In the genomic region with DNA sequence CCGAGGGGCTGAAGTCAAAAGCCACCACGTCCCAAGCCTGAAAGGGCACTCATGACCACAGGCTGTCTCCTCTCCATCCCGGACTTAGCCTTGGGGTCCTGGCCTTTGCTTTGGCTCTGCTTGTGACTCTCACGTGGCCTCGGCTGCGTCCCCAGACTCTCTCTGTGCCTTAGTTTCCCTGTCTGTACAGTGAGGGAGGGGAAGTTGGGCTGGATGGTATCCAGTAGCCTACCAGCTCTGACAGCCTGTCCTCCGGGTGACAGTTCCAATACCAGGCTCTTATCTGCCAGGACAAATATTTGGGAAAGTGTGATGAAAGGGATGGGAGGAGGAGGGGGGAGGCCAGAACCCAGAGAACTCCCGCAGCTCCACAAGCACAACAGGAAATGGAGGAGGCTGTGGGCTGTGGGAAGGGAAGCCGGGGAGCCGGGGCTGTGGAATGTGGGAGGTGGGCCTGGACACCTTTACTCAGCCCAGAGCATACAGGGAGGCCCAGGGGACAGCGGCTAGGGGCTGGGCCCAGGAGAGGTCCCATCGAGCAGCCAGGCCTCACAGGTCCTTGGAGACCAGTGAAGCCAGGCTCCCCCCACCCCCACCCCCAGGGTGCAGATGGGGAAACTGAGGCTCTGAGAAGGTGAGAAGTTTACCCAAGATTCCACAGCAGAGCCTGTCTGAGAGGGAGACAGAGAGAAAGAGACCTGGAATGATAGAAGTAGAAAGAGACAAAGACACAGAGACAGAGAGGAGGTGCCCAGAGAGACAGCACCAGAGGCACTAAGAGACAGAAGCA, we compare ENCODE assay signal across 14 cellular contexts. TPM values are rescaled to one million over a fixed set of nuclear protein-coding genes. Genes with fewer than 3 reads are reported as not detected.
A peak's percentile ranks its signal among the peaks of the same experiment; 100 is the strongest.
DNase-seq lines count a peak whose midpoint lies in the region; ATAC-seq, FAIRE-seq and TF ChIP-seq lines count a peak whose summit lies in the region.
"Had no signal": no experiment of that assay in that cellular context is flagged by ENCODE, and none has a peak within 500 bp of the region (broad histone marks: within the 10 kb centered on the region; RNA-seq: fewer than 3 reads in every experiment).

No MANE protein-coding gene starts in this region.

- H3K36me3 ChIP-seq in astrocyte (ENCODE audit: insufficient read depth, low read length) (peaks cover 12% of the 10 kb centered on the region), skeletal muscle satellite cell (ENCODE audit: insufficient read depth, low read length) (peaks cover 6% of the 10 kb centered on the region), body of pancreas (replicated peaks in 1 of 2; ENCODE audit: insufficient read depth in 1 of 2, low read depth in 2 of 2) (no peaks in the 10 kb centered on the region)

- peaks cover 70% of the 10 kb centered on the region for H3K4me1 ChIP-seq in astrocyte (ENCODE audit: insufficient read depth, low read length)
- H3K4me1 ChIP-seq in skeletal muscle satellite cell (ENCODE audit: control insufficient read depth, insufficient read depth, low read length) = peaks cover 54% of the 10 kb centered on the region
- peaks cover 25% of the 10 kb centered on the region for H3K4me1 ChIP-seq in body of pancreas

- H3K4me2 ChIP-seq in astrocyte (ENCODE audit: low read length) (peak overlapping the region; percentile 82), skeletal muscle satellite cell (ENCODE audit: low read length) (peak overlapping the region; percentile 72)

- H3K27ac Mint-ChIP-seq in astrocyte (ENCODE audit: unreplicated experiment) (peak overlapping the region; percentile 97), immature natural killer cell (peak overlapping the region in 4 of 6 donors; percentile 24 to 60 (median 38))
- no peak overlapping the region for H3K27ac Mint-ChIP-seq in activated naive CD4-positive, alpha-beta T cell treated with anti-CD3 and anti-CD28 coated beads, Interleukin-2, amount 50 U/mL, for 72 hours

- H2AFZ ChIP-seq in astrocyte (ENCODE audit: low read depth, low read length) = no peak overlapping the region

- H4K20me1 ChIP-seq in astrocyte (ENCODE audit: insufficient read depth, low read length) = no peaks in the 10 kb centered on the region

- peak overlapping the region; percentile 66 for H3K4me3 Mint-ChIP-seq in astrocyte (ENCODE audit: unreplicated experiment)
- no peak overlapping the region for H3K4me3 Mint-ChIP-seq in immature natural killer cell

- DNase-seq in ELR (ENCODE audit: low read depth) (peak; percentile 55), astrocyte (ENCODE audit: low read depth) (peak; percentile 69), immature natural killer cell (no peak), body of pancreas (no peak)
- no peak for DNase-seq in activated naive CD4-positive, alpha-beta T cell treated with anti-CD3 and anti-CD28 coated beads, Interleukin-2, amount 50 U/mL, for 72 hours (ENCODE audit: low spot score in 2 of 2)
- DNase-seq in activated CD4-positive, alpha-beta T cell treated with anti-CD3 and anti-CD28 coated beads, Interleukin-2, amount 50 U/mL, for 1 hour = no peak
- DNase-seq: activated CD4-positive, alpha-beta T cell treated with anti-CD3 and anti-CD28 coated beads, Interleukin-2, amount 50 U/mL, for 48 hours; MM.1S; stimulated activated CD4-positive, alpha-beta T cell treated with anti-CD3 and anti-CD28 coated beads, Interleukin-2, amount 100 ng/mL, for 48 hours had no signal

- H3K36me3 Mint-ChIP-seq in astrocyte (ENCODE audit: low read depth, unreplicated experiment) (peaks cover 16% of the 10 kb centered on the region), immature natural killer cell (peaks cover 0 to 9% (median 4%) of the 10 kb centered on the region in 3 donors)
- no peaks in the 10 kb centered on the region for H3K36me3 Mint-ChIP-seq in activated naive CD4-positive, alpha-beta T cell treated with anti-CD3 and anti-CD28 coated beads, Interleukin-2, amount 50 U/mL, for 72 hours

- H3K4me1 Mint-ChIP-seq in astrocyte (ENCODE audit: low read depth, unreplicated experiment) (peaks cover 52% of the 10 kb centered on the region), immature natural killer cell (peaks cover 0 to 5% of the 10 kb centered on the region in 2 donors)

- H3K9me3 ChIP-seq in astrocyte (ENCODE audit: insufficient read depth, low read depth, low read length) (no peaks in the 10 kb centered on the region), skeletal muscle satellite cell (replicated peaks; ENCODE audit: low read length) (no peaks in the 10 kb centered on the region), body of pancreas (no peaks in the 10 kb centered on the region)

- TF ChIP-seq CTCF in astrocyte (IDR thresholded peaks at IDR 0.05; ENCODE audit: insufficient read depth, low read depth, low read length) (no peak), body of pancreas (IDR thresholded peaks at IDR 0.05) (no peak)

- FAIRE-seq in astrocyte (lab: Jason Lieb, UNC) = no peak
- FAIRE-seq: D721Med had no signal

- H3K4me3 ChIP-seq in astrocyte (ENCODE audit: insufficient read depth, low read depth, low read length) (no peak overlapping the region), skeletal muscle satellite cell (ENCODE audit: low read length) (no peak overlapping the region), body of pancreas (no peak overlapping the region)

- H3K27me3 Mint-ChIP-seq in astrocyte (ENCODE audit: low read depth, unreplicated experiment) = no peaks in the 10 kb centered on the region
- peaks cover 0 to 2% (median 0%) of the 10 kb centered on the region in 3 donors for H3K27me3 Mint-ChIP-seq in immature natural killer cell (ENCODE audit: low read depth in 3 of 3)

- peaks cover 44% of the 10 kb centered on the region for H3K79me2 ChIP-seq in astrocyte (ENCODE audit: insufficient read depth, low read length)

- H3K9me3 Mint-ChIP-seq in astrocyte (ENCODE audit: unreplicated experiment) (no peaks in the 10 kb centered on the region), immature natural killer cell (no peaks in the 10 kb centered on the region)
- H3K9me3 Mint-ChIP-seq in activated naive CD4-positive, alpha-beta T cell treated with anti-CD3 and anti-CD28 coated beads, Interleukin-2, amount 50 U/mL, for 72 hours = no peaks in the 10 kb centered on the region

- H3K9ac ChIP-seq in astrocyte (ENCODE audit: low read length) (peak overlapping the region; percentile 90), skeletal muscle satellite cell (ENCODE audit: low read depth, low read length) (peak overlapping the region; percentile 63)

- no peak for ATAC-seq in activated naive CD4-positive, alpha-beta T cell treated with anti-CD3 and anti-CD28 coated beads, Interleukin-2, amount 50 U/mL, for 72 hours
- no peak for ATAC-seq in body of pancreas
- ATAC-seq in GM21619 (IDR thresholded peaks at IDR 0.05; ENCODE audit: unreplicated experiment) = no peak

- no peak for TF ChIP-seq POLR2A in body of pancreas (IDR thresholded peaks at IDR 0.05)

- intact Hi-C loops in body of pancreas (cut with DNase I) = no loop called here

- 41 to 57% methylated on average over 10 to 12 of the region's 12 CpGs for WGBS in body of pancreas, 2 donors

- H3K27ac ChIP-seq in astrocyte (ENCODE audit: low read depth, low read length) (peak overlapping the region; percentile 99), body of pancreas (peak overlapping the region in 2 of 4 donors; percentile 18 to 39)

- H3K27me3 ChIP-seq in astrocyte (ENCODE audit: insufficient read depth, low read length) (no peaks in the 10 kb centered on the region), skeletal muscle satellite cell (ENCODE audit: control insufficient read depth, insufficient read depth, low read length) (no peaks in the 10 kb centered on the region), body of pancreas (no peaks in the 10 kb centered on the region)

RNA-seq across cellular contexts. Expression of gene PDGFRB, which starts 18.3 kb away (rescaled TPM):
- 78.8 and 96.6 TPM in 2 replicates for total RNA-seq in astrocyte
- polyA plus RNA-seq in immature natural killer cell = 10 to 100 TPM in 1 of 3 donors, 1 to 10 TPM in 2; 6.4 to 18.9 (median 7.1) TPM
- total RNA-seq in skeletal muscle satellite cell (2012; rRNA removed) = 70.7 and 117 TPM in 2 replicates
- total RNA-seq in activated naive CD4-positive, alpha-beta T cell treated with anti-CD3 and anti-CD28 coated beads, Interleukin-2, amount 50 U/mL, for 72 hours = under 1 TPM; 0.64 to 0.89 TPM
- 10 to 100 TPM; 24.1 to 34.2 TPM for total RNA-seq in body of pancreas

RNA-seq across cellular contexts. Expression of gene CDX1, which starts 29.2 kb away (rescaled TPM):
- total RNA-seq in astrocyte = 0.50 TPM in 1 of 2 replicates, not detected in the other
- polyA plus RNA-seq in immature natural killer cell = not detected
- total RNA-seq in skeletal muscle satellite cell (2012; rRNA removed) = not detected in 2 replicates
- total RNA-seq in activated naive CD4-positive, alpha-beta T cell treated with anti-CD3 and anti-CD28 coated beads, Interleukin-2, amount 50 U/mL, for 72 hours = not detected
- total RNA-seq in body of pancreas = not detected
- total RNA-seq: cerebellum had no signal

RNA-seq across cellular contexts. Expression of gene CSF1R, which starts 51.0 kb away (rescaled TPM):
- total RNA-seq in astrocyte = 1.4 and 1.6 TPM in 2 replicates
- polyA plus RNA-seq in immature natural killer cell = 10 to 100 TPM in 1 of 3 donors, 1 to 10 TPM in 1, under 1 TPM in 1; 0.82 to 10.4 (median 2.5) TPM
- total RNA-seq in skeletal muscle satellite cell (2012; rRNA removed) = 0.22 TPM in 1 of 2 replicates, not detected in the other
- 1 to 10 TPM in 1 of 2 donors, not detected in 1; 5.2 TPM for total RNA-seq in activated naive CD4-positive, alpha-beta T cell treated with anti-CD3 and anti-CD28 coated beads, Interleukin-2, amount 50 U/mL, for 72 hours
- total RNA-seq in body of pancreas = 10 to 100 TPM in 1 of 2 donors, 1 to 10 TPM in 1; 5.3 to 13.5 TPM

RNA-seq across cellular contexts. Expression of gene SLC6A7, which starts 52.5 kb away (rescaled TPM):
- total RNA-seq in astrocyte = not detected in 2 replicates
- not detected for polyA plus RNA-seq in immature natural killer cell
- under 0.01 TPM in 1 of 2 replicates, not detected in the other for total RNA-seq in skeletal muscle satellite cell (2012; rRNA removed)
- not detected for total RNA-seq in activated naive CD4-positive, alpha-beta T cell treated with anti-CD3 and anti-CD28 coated beads, Interleukin-2, amount 50 U/mL, for 72 hours
- not detected for total RNA-seq in body of pancreas
- total RNA-seq: kidney epithelial cell had no signal

Comparison
In these comparisons a context has a peak if more than half of its experiments do, and no peak if none do; other contexts are left out.
1. DNase-seq: peak in ELR (single experiment) and astrocyte (single experiment); none in immature natural killer cell (0 of 3), activated naive CD4-positive, alpha-beta T cell treated with anti-CD3 and anti-CD28 coated beads, Interleukin-2, amount 50 U/mL, for 72 hours (0 of 2), body of pancreas (0 of 4) and activated CD4-positive, alpha-beta T cell treated with anti-CD3 and anti-CD28 coated beads, Interleukin-2, amount 50 U/mL, for 1 hour (single experiment).
2. H3K27ac Mint-ChIP-seq: peak in astrocyte (single experiment) and immature natural killer cell (4 of 6); none in activated naive CD4-positive, alpha-beta T cell treated with anti-CD3 and anti-CD28 coated beads, Interleukin-2, amount 50 U/mL, for 72 hours (0 of 2).
3. RNA of gene PDGFRB, which starts 18.3 kb away (total RNA-seq): 78.8 to 96.6 TPM in astrocyte and 24.1 to 34.2 TPM in body of pancreas; 0.64 to 0.89 TPM in activated naive CD4-positive, alpha-beta T cell treated with anti-CD3 and anti-CD28 coated beads, Interleukin-2, amount 50 U/mL, for 72 hours; every median in the first group is over 10 times any median in the second.